ENCODE assay signal across 18 cellular contexts in genomic region chr3:117761992-117762944, GRCh38.
DNase-seq lines count a peak whose midpoint lies in the region; ATAC-seq and TF ChIP-seq lines count a peak whose summit lies in the region.
"Had no signal": no experiment of that assay in that cellular context is flagged by ENCODE, and none has a peak within 500 bp of the region (broad histone marks: within the 10 kb centered on the region; RNA-seq: fewer than 3 reads in every experiment).

No MANE protein-coding gene starts in this region.

- intact Hi-C loops in breast epithelium (cut with DNase I; ENCODE audit: low total_unique reads): no loop called here
- intact Hi-C loops in aorta (cut with DNase I): no loop called here

- H3K4me1 Mint-ChIP-seq in nephron: peaks cover 25% of the 10 kb centered on the region
- H3K4me1 Mint-ChIP-seq: immature natural killer cell had no signal

- H3K4me1 ChIP-seq in breast epithelium: no peaks in the 10 kb centered on the region
- no peaks in the 10 kb centered on the region for H3K4me1 ChIP-seq in gastroesophageal sphincter
- H3K4me1 ChIP-seq in aorta (ENCODE audit: control insufficient read depth in 1 of 2, insufficient read depth in 2 of 2, low read length in 2 of 2): no peaks in the 10 kb centered on the region
- H3K4me1 ChIP-seq in suprapubic skin: peaks cover 7% of the 10 kb centered on the region
- H3K4me1 ChIP-seq: A549, ascending aorta had no signal

- H3K4me3 Mint-ChIP-seq in nephron: no peak overlapping the region
- H3K4me3 Mint-ChIP-seq: immature natural killer cell had no signal

- POLR2A ChIA-PET in HEK293T (lab: Yijun Ruan, JAX): no interaction called here

- no peak for TF ChIP-seq CTCF in breast epithelium (IDR thresholded peaks at IDR 0.05)
- no peak for TF ChIP-seq CTCF in gastroesophageal sphincter (IDR thresholded peaks at IDR 0.05)
- no peak for TF ChIP-seq CTCF in nephron (IDR thresholded peaks at IDR 0.05; ENCODE audit: unreplicated experiment in 3 of 3)
- no peak for TF ChIP-seq CTCF in suprapubic skin (IDR thresholded peaks at IDR 0.05)

- in situ Hi-C loops in T47D (cut with HindIII; ENCODE audit: low pct_unique_long_range_greater_than_20kb, low sequenced_read_pairs): no loop called here

- H3K4me3 ChIP-seq in breast epithelium (no peak overlapping the region), gastroesophageal sphincter (no peak overlapping the region), aorta (ENCODE audit: low read length in 2 of 2) (no peak overlapping the region), suprapubic skin (no peak overlapping the region)
- H3K4me3 ChIP-seq: A549, ascending aorta, PC-9, SK-N-MC had no signal

- H3K36me3 ChIP-seq in breast epithelium: no peaks in the 10 kb centered on the region
- no peaks in the 10 kb centered on the region for H3K36me3 ChIP-seq in gastroesophageal sphincter
- H3K36me3 ChIP-seq in aorta (ENCODE audit: control insufficient read depth in 1 of 2, insufficient read depth in 2 of 2, low read length in 1 of 2): no peaks in the 10 kb centered on the region
- no peaks in the 10 kb centered on the region for H3K36me3 ChIP-seq in suprapubic skin
- H3K36me3 ChIP-seq: ascending aorta had no signal

- no peak for TF ChIP-seq POLR2A in breast epithelium (IDR thresholded peaks at IDR 0.05)
- no peak for TF ChIP-seq POLR2A in gastroesophageal sphincter (IDR thresholded peaks at IDR 0.05)
- no peak for TF ChIP-seq POLR2A in suprapubic skin (IDR thresholded peaks at IDR 0.05)

- WGBS in gastroesophageal sphincter (ENCODE audit: low coverage in 1 of 2), 2 donors: 20 to 34% methylated on average over 4 to 5 of the region's 7 CpGs
- 9 to 15% methylated on average over 7 of the region's 7 CpGs for WGBS in aorta, 2 donors
- WGBS in suprapubic skin: 22% methylated on average over 7 of the region's 7 CpGs

- CTCF ChIA-PET in HEK293T (lab: Yijun Ruan, JAX): interaction anchor here (0.6 kb wide), 1 partner anchor 15 kb away, joined by 3 read pairs; no protein-coding TSS in a partner anchor

- no peaks in the 10 kb centered on the region for H3K36me3 Mint-ChIP-seq in nephron (ENCODE audit: low read depth)
- H3K36me3 Mint-ChIP-seq: immature natural killer cell had no signal

- TF ChIP-seq EP300 in gastroesophageal sphincter (IDR thresholded peaks at IDR 0.05): no peak
- TF ChIP-seq EP300 in suprapubic skin (IDR thresholded peaks at IDR 0.05): no peak

- ATAC-seq in gastroesophageal sphincter (peak; percentile 16), aorta (ENCODE audit: low FRiP score) (peak; percentile 24), GM19455 (IDR thresholded peaks at IDR 0.05; ENCODE audit: unreplicated experiment) (no peak)
- ATAC-seq: A549 had no signal

- H3K27me3 Mint-ChIP-seq in nephron (ENCODE audit: low read depth): no peaks in the 10 kb centered on the region
- H3K27me3 Mint-ChIP-seq: progenitor cell of endocrine pancreas had no signal

- H3K9me3 ChIP-seq in breast epithelium (no peaks in the 10 kb centered on the region), gastroesophageal sphincter (no peaks in the 10 kb centered on the region), aorta (ENCODE audit: control insufficient read depth, low read length) (no peaks in the 10 kb centered on the region), suprapubic skin (no peaks in the 10 kb centered on the region)
- H3K9me3 ChIP-seq: A549, ascending aorta had no signal

- peak overlapping the region; percentile 79 to 85 (median 82) for H3K27ac Mint-ChIP-seq in nephron
- H3K27ac Mint-ChIP-seq: activated T-helper 2 cell treated with anti-CD3 and anti-CD28 coated beads, Interferon-gamma antibody, Interleukin-2, Interleukin-4, amounts not matched to agents 10 μg/mL and 5 μg/mL and 100 μg/mL, durations not matched to agents 14 hours and 24 hours and 36 hours; immature natural killer cell; progenitor cell of endocrine pancreas had no signal

- H3K27ac ChIP-seq in breast epithelium (no peak overlapping the region), gastroesophageal sphincter (no peak overlapping the region), aorta (ENCODE audit: low read depth in 1 of 2, low read length in 2 of 2) (no peak overlapping the region), suprapubic skin (no peak overlapping the region)
- H3K27ac ChIP-seq: A549, ascending aorta, PC-9, SK-N-MC had no signal

- H3K27me3 ChIP-seq in breast epithelium (no peaks in the 10 kb centered on the region), gastroesophageal sphincter (no peaks in the 10 kb centered on the region), aorta (ENCODE audit: control insufficient read depth in 1 of 2, insufficient read depth in 2 of 2, low read length in 1 of 2) (peaks cover 0 to 2% of the 10 kb centered on the region in 2 donors), suprapubic skin (no peaks in the 10 kb centered on the region)
- H3K27me3 ChIP-seq: ascending aorta had no signal

- H3K9me3 Mint-ChIP-seq in nephron: no peaks in the 10 kb centered on the region
- H3K9me3 Mint-ChIP-seq: activated T-helper 2 cell treated with anti-CD3 and anti-CD28 coated beads, Interferon-gamma antibody, Interleukin-2, Interleukin-4, amounts not matched to agents 10 μg/mL and 5 μg/mL and 100 μg/mL, durations not matched to agents 14 hours and 24 hours and 36 hours had no signal

- DNase-seq in T47D (ENCODE audit: low read depth in 1 of 2, low spot score in 1 of 2) (peak; percentile 11 to 77), breast epithelium (ENCODE audit: low spot score in 2 of 2) (no peak), aorta (peak in 1 of 2 donors; percentile 56), HEK293T (ENCODE audit: extremely low spot score) (no peak), suprapubic skin (ENCODE audit: low spot score in 2 of 2) (no peak)
- DNase-seq: immature natural killer cell, Kasumi-1, NCI-H146, NCI-H510A treated with DMSO at 0.1 percent for 48 hours, PC-9 had no signal

TF ChIP-seq in HEK293T, 16 proteins besides CTCF, POLR2A, EP300 and RAD21:
- TF ChIP-seq FOXM1 (IDR thresholded peaks at IDR 0.05; ENCODE audit: borderline replicate concordance): no peak
- no peak for TF ChIP-seq FOXA1 (IDR thresholded peaks at IDR 0.05)
- TF ChIP-seq SP1 (IDR thresholded peaks at IDR 0.05): no peak
- TF ChIP-seq NFRKB (IDR thresholded peaks at IDR 0.05): no peak
- no peak for TF ChIP-seq ZNF384 (IDR thresholded peaks at IDR 0.05)
- no peak for TF ChIP-seq CTBP1 (IDR thresholded peaks at IDR 0.05; ENCODE audit: borderline replicate concordance)
- TF ChIP-seq SUZ12 (IDR thresholded peaks at IDR 0.05): no peak
- TF ChIP-seq L3MBTL2 (conservative IDR thresholded peaks at IDR 0.05): no peak
- no peak for TF ChIP-seq TARDBP (IDR thresholded peaks at IDR 0.05)
- TF ChIP-seq FOXK2 (IDR thresholded peaks at IDR 0.05): no peak
- no peak for TF ChIP-seq ELF4 (IDR thresholded peaks at IDR 0.05)
- no peak for TF ChIP-seq LEF1 (IDR thresholded peaks at IDR 0.05; ENCODE audit: borderline replicate concordance)
- TF ChIP-seq ARNT (IDR thresholded peaks at IDR 0.05): no peak
- TF ChIP-seq BHLHE40 (IDR thresholded peaks at IDR 0.05; ENCODE audit: borderline replicate concordance): no peak
- TF ChIP-seq PKNOX1 (IDR thresholded peaks at IDR 0.05): no peak
- TF ChIP-seq HDGF (IDR thresholded peaks at IDR 0.05; ENCODE audit: borderline replicate concordance): no peak
TF ChIP-seq in HEK293T: peak in this region for 0.

Comparison
In these comparisons a context has a peak if more than half of its experiments do, and no peak if none do; other contexts are left out.
1. DNase-seq: peak in T47D (2 of 2); none in breast epithelium (0 of 2), HEK293T (single experiment) and suprapubic skin (0 of 2).